Comparison of ENCODE assay signal across 22 cellular contexts in the genomic region with DNA sequence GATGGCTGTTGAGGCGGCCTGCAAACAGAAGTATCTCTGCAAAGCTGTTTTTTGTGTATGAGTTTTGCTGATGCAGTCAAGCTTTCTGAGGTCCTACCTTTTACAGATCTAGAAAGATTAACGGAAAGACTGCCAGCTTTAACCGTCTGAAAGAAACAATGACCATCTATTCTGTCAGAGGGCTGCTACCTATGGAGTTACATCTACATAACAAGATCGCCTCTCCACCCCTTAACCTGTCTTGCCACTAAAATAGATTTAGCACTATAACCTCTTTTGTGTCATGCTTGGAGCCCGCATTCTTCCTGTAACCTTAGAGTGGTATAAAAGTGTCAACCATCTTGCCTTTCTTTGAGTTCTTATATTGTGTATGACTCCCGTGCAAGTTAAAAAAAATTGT.
DNase-seq lines count a peak whose midpoint lies in the region; ATAC-seq and TF ChIP-seq lines count a peak whose summit lies in the region.
"Had no signal": no experiment of that assay in that cellular context is flagged by ENCODE, and none has a peak within 500 bp of the region (broad histone marks: within the 10 kb centered on the region; RNA-seq: fewer than 3 reads in every experiment).

No MANE protein-coding gene starts in this region.

- DNase-seq in H7 = peak; percentile 38
- DNase-seq in WTC11 (ENCODE audit: low spot score) = no peak
- DNase-seq in iPS DF 6.9 (ENCODE audit: low read depth, low spot score) = peak; percentile 61
- peak; percentile 42 for DNase-seq in neural progenitor cell (ENCODE audit: low spot score)
- no peak for DNase-seq in AG08395 (ENCODE audit: low spot score)
- DNase-seq in H4 (ENCODE audit: low spot score) = no peak
- no peak for DNase-seq in natural killer cell
- DNase-seq in NK-92 (lab: John Stamatoyannopoulos, UW; ENCODE audit: unreplicated experiment) = no peak
- DNase-seq: GDM1; IMR-90; NCI-H1092 treated with DMSO at 0.1 percent for 48 hours; NCI-H2029 treated with DMSO at 0.1 percent for 48 hours; NCI-H226; NCI-H510A treated with DMSO at 0.1 percent for 48 hours; NCI-H748 treated with DMSO at 0.1 percent for 48 hours; NK-92 treated with Interleukin-12 subunit alpha and Interleukin-12 subunit beta, amount 100 ng/mL, for 24 hours; Peyer's patch; SJCRH30 had no signal

- H3K4me3 ChIP-seq in H7 (ENCODE audit: insufficient read depth, low read depth, low read length) (no peak overlapping the region), iPS DF 6.9 (ENCODE audit: low read length) (no peak overlapping the region), neural progenitor cell (no peak overlapping the region)
- H3K4me3 ChIP-seq: HAP-1, Peyer's patch, SJCRH30 had no signal

- CTCF ChIA-PET in WTC11 (lab: Charles Lee) = no interaction called here

- no peak overlapping the region for H3K9ac ChIP-seq in neural progenitor cell
- H3K9ac ChIP-seq: KMS-11 had no signal

- POLR2A ChIA-PET in WTC11 (lab: Charles Lee) = no interaction called here

- H3K4me1 Mint-ChIP-seq in WTC11 = peaks cover 19% of the 10 kb centered on the region
- peaks cover 5% of the 10 kb centered on the region for H3K4me1 Mint-ChIP-seq in neural progenitor cell
- no peaks in the 10 kb centered on the region for H3K4me1 Mint-ChIP-seq in natural killer cell

- H3K4me3 Mint-ChIP-seq in WTC11 = peak overlapping the region; percentile 20
- H3K4me3 Mint-ChIP-seq in neural progenitor cell = no peak overlapping the region
- H3K4me3 Mint-ChIP-seq in natural killer cell = no peak overlapping the region

- H3K4me1 ChIP-seq in iPS DF 6.9 (ENCODE audit: control insufficient read depth, insufficient read depth, low read length) (no peaks in the 10 kb centered on the region), neural progenitor cell (peaks cover 15% of the 10 kb centered on the region)
- H3K4me1 ChIP-seq: HAP-1, Peyer's patch, SJCRH30 had no signal

- H3K9me3 ChIP-seq in iPS DF 6.9 (ENCODE audit: control insufficient read depth, insufficient read depth, low read length) (no peaks in the 10 kb centered on the region), neural progenitor cell (ENCODE audit: low read depth) (no peaks in the 10 kb centered on the region)
- H3K9me3 ChIP-seq: HAP-1, Peyer's patch, SJCRH30 had no signal

- WGBS in iPS DF 6.9 (ENCODE audit: insufficient coverage, insufficient read length) = no CpG with 5 or more reads among the region's 6 CpGs

- H3K4me2 ChIP-seq in neural progenitor cell = peak overlapping the region; percentile 7
- H3K4me2 ChIP-seq: KMS-11 had no signal

- H3K36me3 ChIP-seq in H7 (replicated peaks; ENCODE audit: control insufficient read depth, insufficient read depth, low read length) = no peaks in the 10 kb centered on the region
- H3K36me3 ChIP-seq in iPS DF 6.9 (ENCODE audit: control insufficient read depth, insufficient read depth, low read length) = no peaks in the 10 kb centered on the region
- H3K36me3 ChIP-seq in neural progenitor cell = no peaks in the 10 kb centered on the region
- H3K36me3 ChIP-seq: HAP-1, Peyer's patch, SJCRH30 had no signal

- TF ChIP-seq CTCF in WTC11 (IDR thresholded peaks at IDR 0.05) (no peak), neural progenitor cell (IDR thresholded peaks at IDR 0.05) (no peak), natural killer cell (IDR thresholded peaks at IDR 0.05) (no peak)

- no peak overlapping the region for H2AFZ ChIP-seq in neural progenitor cell (replicated peaks)

- H3K27me3 ChIP-seq in H7 (ENCODE audit: control insufficient read depth, insufficient read depth, low read length) = no peaks in the 10 kb centered on the region
- no peaks in the 10 kb centered on the region for H3K27me3 ChIP-seq in iPS DF 6.9 (ENCODE audit: control insufficient read depth, insufficient read depth, low read length)
- H3K27me3 ChIP-seq in neural progenitor cell = no peaks in the 10 kb centered on the region
- H3K27me3 ChIP-seq: Peyer's patch, SJCRH30 had no signal

- H4K20me1 ChIP-seq in neural progenitor cell (ENCODE audit: low read depth) = no peaks in the 10 kb centered on the region

- H3K27me3 Mint-ChIP-seq in WTC11 (ENCODE audit: low read depth) (no peaks in the 10 kb centered on the region; the same call in 1 of the 2 replicates), neural progenitor cell (ENCODE audit: insufficient read depth, low read depth) (peaks cover 2% of the 10 kb centered on the region), natural killer cell (ENCODE audit: low read depth in 2 of 2) (no peaks in the 10 kb centered on the region)

- peaks cover 40% of the 10 kb centered on the region for H3K36me3 Mint-ChIP-seq in WTC11
- no peaks in the 10 kb centered on the region for H3K36me3 Mint-ChIP-seq in neural progenitor cell
- no peaks in the 10 kb centered on the region for H3K36me3 Mint-ChIP-seq in natural killer cell

- H3K79me2 ChIP-seq in neural progenitor cell (ENCODE audit: low read depth) = no peaks in the 10 kb centered on the region

- intact Hi-C loops in natural killer cell (cut with micrococcal nuclease) = no loop called here

- peak overlapping the region; percentile 77 for H3K27ac Mint-ChIP-seq in WTC11
- no peak overlapping the region for H3K27ac Mint-ChIP-seq in neural progenitor cell
- H3K27ac Mint-ChIP-seq in natural killer cell = no peak overlapping the region

- H3K27ac ChIP-seq in iPS DF 6.9 (ENCODE audit: low read length) (no peak overlapping the region), neural progenitor cell (no peak overlapping the region)
- H3K27ac ChIP-seq: C4-2B, HL-60, KMS-11, Peyer's patch, SJCRH30 had no signal

- H3F3A ChIP-seq in neural progenitor cell (ENCODE audit: low read depth) = peaks cover 7% of the 10 kb centered on the region

- ATAC-seq in WTC11 (peak; percentile 100), natural killer cell (no peak)

- H3K9me3 Mint-ChIP-seq in WTC11 (peaks cover 50% of the 10 kb centered on the region), neural progenitor cell (peaks cover 10% of the 10 kb centered on the region), natural killer cell (peaks cover 10 to 23% of the 10 kb centered on the region in 2 donors)

TF ChIP-seq in WTC11, 78 proteins besides CTCF, POLR2A, EP300 and RAD21 (continues in another document):
- TF ChIP-seq ZNF263 (CRISPR knock-in tag; IDR thresholded peaks at IDR 0.05; ENCODE audit: low read depth) = no peak
- TF ChIP-seq, protein P1, sequence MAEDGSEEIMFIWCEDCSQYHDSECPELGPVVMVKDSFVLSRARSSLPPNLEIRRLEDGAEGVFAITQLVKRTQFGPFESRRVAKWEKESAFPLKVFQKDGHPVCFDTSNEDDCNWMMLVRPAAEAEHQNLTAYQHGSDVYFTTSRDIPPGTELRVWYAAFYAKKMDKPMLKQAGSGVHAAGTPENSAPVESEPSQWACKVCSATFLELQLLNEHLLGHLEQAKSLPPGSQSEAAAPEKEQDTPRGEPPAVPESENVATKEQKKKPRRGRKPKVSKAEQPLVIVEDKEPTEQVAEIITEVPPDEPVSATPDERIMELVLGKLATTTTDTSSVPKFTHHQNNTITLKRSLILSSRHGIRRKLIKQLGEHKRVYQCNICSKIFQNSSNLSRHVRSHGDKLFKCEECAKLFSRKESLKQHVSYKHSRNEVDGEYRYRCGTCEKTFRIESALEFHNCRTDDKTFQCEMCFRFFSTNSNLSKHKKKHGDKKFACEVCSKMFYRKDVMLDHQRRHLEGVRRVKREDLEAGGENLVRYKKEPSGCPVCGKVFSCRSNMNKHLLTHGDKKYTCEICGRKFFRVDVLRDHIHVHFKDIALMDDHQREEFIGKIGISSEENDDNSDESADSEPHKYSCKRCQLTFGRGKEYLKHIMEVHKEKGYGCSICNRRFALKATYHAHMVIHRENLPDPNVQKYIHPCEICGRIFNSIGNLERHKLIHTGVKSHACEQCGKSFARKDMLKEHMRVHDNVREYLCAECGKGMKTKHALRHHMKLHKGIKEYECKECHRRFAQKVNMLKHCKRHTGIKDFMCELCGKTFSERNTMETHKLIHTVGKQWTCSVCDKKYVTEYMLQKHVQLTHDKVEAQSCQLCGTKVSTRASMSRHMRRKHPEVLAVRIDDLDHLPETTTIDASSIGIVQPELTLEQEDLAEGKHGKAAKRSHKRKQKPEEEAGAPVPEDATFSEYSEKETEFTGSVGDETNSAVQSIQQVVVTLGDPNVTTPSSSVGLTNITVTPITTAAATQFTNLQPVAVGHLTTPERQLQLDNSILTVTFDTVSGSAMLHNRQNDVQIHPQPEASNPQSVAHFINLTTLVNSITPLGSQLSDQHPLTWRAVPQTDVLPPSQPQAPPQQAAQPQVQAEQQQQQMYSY (CRISPR knock-in tag; IDR thresholded peaks at IDR 0.05) = no peak
- TF ChIP-seq TCF7 (CRISPR knock-in tag; IDR thresholded peaks at IDR 0.05; ENCODE audit: low read depth) = no peak
- TF ChIP-seq ZNF232 (CRISPR knock-in tag; IDR thresholded peaks at IDR 0.05) = no peak
- TF ChIP-seq, protein P2, sequence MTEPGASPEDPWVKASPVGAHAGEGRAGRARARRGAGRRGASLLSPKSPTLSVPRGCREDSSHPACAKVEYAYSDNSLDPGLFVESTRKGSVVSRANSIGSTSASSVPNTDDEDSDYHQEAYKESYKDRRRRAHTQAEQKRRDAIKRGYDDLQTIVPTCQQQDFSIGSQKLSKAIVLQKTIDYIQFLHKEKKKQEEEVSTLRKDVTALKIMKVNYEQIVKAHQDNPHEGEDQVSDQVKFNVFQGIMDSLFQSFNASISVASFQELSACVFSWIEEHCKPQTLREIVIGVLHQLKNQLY (CRISPR knock-in tag; IDR thresholded peaks at IDR 0.05) = no peak

Comparison
In these comparisons a context has a peak if more than half of its experiments do, and no peak if none do; other contexts are left out.
1. DNase-seq: peak in H7 (single experiment), iPS DF 6.9 (single experiment) and neural progenitor cell (single experiment); none in WTC11 (single experiment), AG08395 (single experiment), H4 (single experiment), natural killer cell (single experiment) and NK-92 (single experiment).